Comparison of ENCODE assay signal across 17 cellular contexts in the genomic region with DNA sequence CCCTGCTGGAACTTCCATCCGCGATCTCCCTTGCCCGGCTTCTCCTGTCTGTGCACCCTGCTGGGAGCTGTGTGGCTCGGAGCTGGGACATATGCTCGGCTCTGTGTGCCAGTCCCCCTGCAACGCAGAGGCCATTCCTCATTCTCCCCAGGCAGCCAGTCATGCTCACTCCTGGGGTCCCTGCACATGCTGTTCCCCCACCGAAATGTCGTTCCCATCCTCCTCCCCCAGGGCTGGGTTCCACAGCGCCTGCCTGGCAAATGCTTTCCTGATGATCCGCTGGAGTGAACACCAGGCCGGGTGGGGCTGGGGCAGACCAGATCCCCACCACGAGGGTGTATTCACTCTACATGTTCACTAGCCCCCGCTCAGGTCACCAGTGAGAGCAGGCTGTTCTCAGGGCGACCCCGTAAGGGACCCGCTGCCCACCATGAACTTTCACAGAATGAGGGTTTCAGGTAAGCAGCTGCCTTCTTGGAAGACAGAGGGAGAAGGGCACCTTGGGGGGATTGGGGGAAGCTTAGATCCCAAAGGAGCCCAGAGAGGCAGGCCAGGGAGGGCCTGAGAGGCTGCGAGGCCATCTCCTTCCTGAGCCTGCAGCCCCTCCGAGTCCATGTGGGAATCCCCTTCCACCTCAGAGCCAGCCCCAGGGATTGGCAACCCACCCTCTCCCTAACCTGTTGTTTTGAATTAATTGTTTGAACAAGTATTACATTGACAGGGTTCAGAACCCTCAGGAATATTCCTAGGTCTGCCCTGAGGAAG.
A peak's percentile ranks its signal among the peaks of the same experiment; 100 is the strongest.
DNase-seq lines count a peak whose midpoint lies in the region; ATAC-seq and TF ChIP-seq lines count a peak whose summit lies in the region.
"Had no signal": no experiment of that assay in that cellular context is flagged by ENCODE, and none has a peak within 500 bp of the region (broad histone marks: within the 10 kb centered on the region; RNA-seq: fewer than 3 reads in every experiment).

No MANE protein-coding gene starts in this region.

- no peaks in the 10 kb centered on the region for H3K36me3 Mint-ChIP-seq in neural crest cell (ENCODE audit: low read depth)
- no peaks in the 10 kb centered on the region for H3K36me3 Mint-ChIP-seq in naive thymus-derived CD4-positive, alpha-beta T cell
- peaks cover 2% of the 10 kb centered on the region for H3K36me3 Mint-ChIP-seq in T-helper 17 cell (ENCODE audit: low read depth)

- H3K9me3 ChIP-seq in naive thymus-derived CD4-positive, alpha-beta T cell (ENCODE audit: control insufficient read depth in 2 of 3, low read length in 3 of 3): no peaks in the 10 kb centered on the region
- H3K9me3 ChIP-seq in T-helper 17 cell (ENCODE audit: control insufficient read depth, low read length, poor library complexity, severe bottlenecking): no peaks in the 10 kb centered on the region
- H3K9me3 ChIP-seq: MG63, Peyer's patch had no signal

- no peak overlapping the region for H3K27ac ChIP-seq in naive thymus-derived CD4-positive, alpha-beta T cell (ENCODE audit: low read depth, low read length)
- H3K27ac ChIP-seq: C4-2B, KMS-11, Peyer's patch had no signal

- H3K27me3 Mint-ChIP-seq in neural crest cell (ENCODE audit: low read depth): no peaks in the 10 kb centered on the region
- peaks cover 0 to 2% (median 0%) of the 10 kb centered on the region in 5 donors for H3K27me3 Mint-ChIP-seq in naive thymus-derived CD4-positive, alpha-beta T cell
- H3K27me3 Mint-ChIP-seq in T-helper 17 cell: peaks cover 14% of the 10 kb centered on the region

- no peaks in the 10 kb centered on the region for H3K27me3 ChIP-seq in naive thymus-derived CD4-positive, alpha-beta T cell (ENCODE audit: control insufficient read depth in 2 of 2, insufficient read depth in 2 of 2, low read length in 2 of 2)
- H3K27me3 ChIP-seq: MG63, Peyer's patch had no signal

- peak; percentile 45 for DNase-seq in Right ventricle myocardium inferior (ENCODE audit: missing footprints)
- no peak for DNase-seq in left ventricle myocardium superior
- peak; percentile 71 for DNase-seq in cerebellar cortex (ENCODE audit: low spot score)
- DNase-seq in neural crest cell (ENCODE audit: low read depth, low spot score): no peak
- DNase-seq in NCI-H2171 (lab: John Stamatoyannopoulos, UW): no peak
- DNase-seq in naive thymus-derived CD4-positive, alpha-beta T cell: no peak
- no peak for DNase-seq in T-helper 17 cell
- DNase-seq: MG63, NCI-H1417 treated with DMSO at 0.1 percent for 48 hours, NCI-H2029 treated with DMSO at 0.1 percent for 48 hours, NCI-H510A treated with DMSO at 0.1 percent for 48 hours, Peyer's patch, SHP77 treated with DMSO at 0.1 percent for 48 hours had no signal

- TF ChIP-seq CTCF in neural crest cell (conservative IDR thresholded peaks at IDR 0.05): no peak

- no peaks in the 10 kb centered on the region for H3K4me1 ChIP-seq in naive thymus-derived CD4-positive, alpha-beta T cell (ENCODE audit: control insufficient read depth in 2 of 2, insufficient read depth in 2 of 2, low read length in 2 of 2)
- H3K4me1 ChIP-seq: Peyer's patch had no signal

- H3K27ac Mint-ChIP-seq in neural crest cell (ENCODE audit: unreplicated experiment) (peak overlapping the region; percentile 85), T-helper 17 cell (no peak overlapping the region)
- H3K27ac Mint-ChIP-seq in naive thymus-derived CD4-positive, alpha-beta T cell: no peak overlapping the region

- POLR2A ChIA-PET in naive thymus-derived CD4-positive, alpha-beta T cell (lab: Charles Lee): no interaction called here

- H3K4me1 Mint-ChIP-seq in neural crest cell: peaks cover 12% of the 10 kb centered on the region
- peaks cover 0 to under 1% (median 0%) of the 10 kb centered on the region in 7 donors for H3K4me1 Mint-ChIP-seq in naive thymus-derived CD4-positive, alpha-beta T cell
- peaks cover 8% of the 10 kb centered on the region for H3K4me1 Mint-ChIP-seq in T-helper 17 cell

- no peak overlapping the region for H3K4me3 ChIP-seq in naive thymus-derived CD4-positive, alpha-beta T cell (ENCODE audit: low read length)
- H3K4me3 ChIP-seq: GM12878, MG63, Peyer's patch had no signal

- H3K4me3 Mint-ChIP-seq in neural crest cell (no peak overlapping the region), T-helper 17 cell (no peak overlapping the region)
- H3K4me3 Mint-ChIP-seq in naive thymus-derived CD4-positive, alpha-beta T cell: no peak overlapping the region

- intact Hi-C loops in Right ventricle myocardium inferior (cut with DNase I): no loop called here
- intact Hi-C loops in left ventricle myocardium superior (cut with micrococcal nuclease): no loop called here
- intact Hi-C loops in naive thymus-derived CD4-positive, alpha-beta T cell (cut with micrococcal nuclease): no loop called here

- ATAC-seq in Right ventricle myocardium inferior (no peak), left ventricle myocardium superior (no peak), T-helper 17 cell (no peak), HG02973 (IDR thresholded peaks at IDR 0.05; ENCODE audit: unreplicated experiment) (no peak)
- ATAC-seq in naive thymus-derived CD4-positive, alpha-beta T cell: no peak
- ATAC-seq: GM12878 had no signal

- CTCF ChIA-PET in naive thymus-derived CD4-positive, alpha-beta T cell (lab: Charles Lee): no interaction called here

- no peaks in the 10 kb centered on the region for H3K9me3 Mint-ChIP-seq in neural crest cell
- peaks cover 0 to 1% (median 0%) of the 10 kb centered on the region in 11 donors for H3K9me3 Mint-ChIP-seq in naive thymus-derived CD4-positive, alpha-beta T cell

- H3K36me3 ChIP-seq in naive thymus-derived CD4-positive, alpha-beta T cell (ENCODE audit: control insufficient read depth in 2 of 3, insufficient read depth in 3 of 3, low read length in 3 of 3): no peaks in the 10 kb centered on the region
- H3K36me3 ChIP-seq: MG63, Peyer's patch had no signal

Comparison
In these comparisons a context has a peak if more than half of its experiments do, and no peak if none do; other contexts are left out.
1. DNase-seq: peak in Right ventricle myocardium inferior (single experiment) and cerebellar cortex (single experiment); none in left ventricle myocardium superior (single experiment), neural crest cell (single experiment), NCI-H2171 (single experiment), naive thymus-derived CD4-positive, alpha-beta T cell (0 of 9) and T-helper 17 cell (0 of 3).